In the genomic region with DNA sequence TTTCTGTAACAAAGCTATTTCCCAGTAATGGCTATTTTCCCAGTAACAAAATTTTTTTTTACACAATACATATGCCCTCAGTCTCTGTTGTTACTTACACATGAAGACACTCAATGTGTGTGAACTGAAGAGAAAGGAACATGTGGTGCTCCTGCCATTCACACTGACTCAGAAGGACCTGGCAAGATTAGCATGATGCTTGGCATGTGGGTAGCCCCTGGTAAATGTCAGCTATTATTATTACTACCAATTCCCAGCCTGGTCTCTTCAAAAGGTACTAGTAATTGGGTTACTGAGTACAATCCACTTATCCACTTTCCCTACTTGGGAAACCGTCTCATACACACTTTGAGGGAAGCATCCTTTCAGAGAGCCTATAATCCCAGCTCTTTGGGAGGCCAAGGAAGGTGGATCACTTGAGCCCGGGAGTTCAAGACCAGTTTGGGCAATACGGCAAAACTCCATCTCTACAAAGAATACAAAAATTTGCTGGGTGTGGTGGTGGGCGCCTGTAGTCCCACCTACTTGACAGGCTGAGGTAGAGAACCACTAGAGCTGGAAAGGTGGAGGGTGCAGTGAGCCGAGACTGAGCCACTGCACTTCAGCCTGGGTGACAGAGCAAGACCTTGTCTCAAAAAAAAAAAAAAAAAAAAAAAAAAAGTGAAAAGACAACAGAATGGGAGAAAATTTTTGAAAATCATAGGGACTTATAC, we compare ENCODE assay signal across 11 cellular contexts. TPM values are rescaled to one million over a fixed set of nuclear protein-coding genes. Genes with fewer than 3 reads are reported as not detected.
A peak's percentile ranks its signal among the peaks of the same experiment; 100 is the strongest.
DNase-seq lines count a peak whose midpoint lies in the region; ATAC-seq, FAIRE-seq and TF ChIP-seq lines count a peak whose summit lies in the region.
"Had no signal": no experiment of that assay in that cellular context is flagged by ENCODE, and none has a peak within 500 bp of the region (broad histone marks: within the 10 kb centered on the region; RNA-seq: fewer than 3 reads in every experiment).

No MANE protein-coding gene starts in this region.

- no peaks in the 10 kb centered on the region for H3K9me2 ChIP-seq in Karpas-422 (replicated peaks; ENCODE audit: insufficient read depth, low read length)

- DNase-seq in NCI-H82 (lab: John Stamatoyannopoulos, UW) (peak; percentile 47), NCI-H82 treated with DMSO at 0.1 percent for 48 hours (lab: John Stamatoyannopoulos, UW; ENCODE audit: unreplicated experiment) (no peak), Karpas-422 (no peak), kidney tubule cell (ENCODE audit: low spot score) (peak; percentile 30), GM19239 (ENCODE audit: insufficient read length, low spot score) (no peak), neural progenitor cell (ENCODE audit: low spot score) (no peak), anterior cingulate cortex (lab: John Stamatoyannopoulos, UW) (no peak)
- DNase-seq: SIG-M5 had no signal

- H3K27me3 ChIP-seq in Karpas-422 (ENCODE audit: low read length) (no peaks in the 10 kb centered on the region), neural progenitor cell (no peaks in the 10 kb centered on the region)

- peaks cover 68% of the 10 kb centered on the region for H3K36me3 Mint-ChIP-seq in neural progenitor cell

- no peak for FAIRE-seq in GM19239 (lab: Jason Lieb, UNC)

- peaks cover 17% of the 10 kb centered on the region for H3K4me1 ChIP-seq in Karpas-422 (ENCODE audit: low read length)
- H3K4me1 ChIP-seq in neural progenitor cell: no peaks in the 10 kb centered on the region

- peaks cover 50% of the 10 kb centered on the region for H3K79me2 ChIP-seq in Karpas-422 (ENCODE audit: low read length)
- H3K79me2 ChIP-seq in neural progenitor cell (ENCODE audit: low read depth): peaks cover 100% of the 10 kb centered on the region

- H3K36me3 ChIP-seq in Karpas-422 (ENCODE audit: insufficient read depth, low read length) (peaks cover 38% of the 10 kb centered on the region), neural progenitor cell (peaks cover 42% of the 10 kb centered on the region)

- peak; percentile 39 for ATAC-seq in GM19395 (IDR thresholded peaks at IDR 0.05; ENCODE audit: unreplicated experiment)

- peak overlapping the region; percentile 40; the same call in 1 of the 2 replicates for H3K4me3 ChIP-seq in Karpas-422 (ENCODE audit: low read length)
- no peak overlapping the region for H3K4me3 ChIP-seq in neural progenitor cell

- H3K4me1 Mint-ChIP-seq in neural progenitor cell: peaks cover 11% of the 10 kb centered on the region

- H3K9me3 Mint-ChIP-seq in neural progenitor cell: peaks cover 13% of the 10 kb centered on the region
- H3K9me3 Mint-ChIP-seq: CD4-positive, CD25-positive, alpha-beta regulatory T cell had no signal

- H3K27ac ChIP-seq in Karpas-422 (ENCODE audit: low read length) (peak overlapping the region; percentile 77), neural progenitor cell (no peak overlapping the region)
- H3K27ac ChIP-seq: 22Rv1 had no signal

- H4K20me1 ChIP-seq in Karpas-422 (ENCODE audit: insufficient read depth, low read depth, low read length): peaks cover 5% of the 10 kb centered on the region; the same call in 1 of the 2 replicates
- peaks cover 67% of the 10 kb centered on the region for H4K20me1 ChIP-seq in neural progenitor cell (ENCODE audit: low read depth)

- H3K4me2 ChIP-seq in Karpas-422 (ENCODE audit: low read depth, low read length, poor library complexity, severe bottlenecking) (peak overlapping the region; percentile 60), neural progenitor cell (no peak overlapping the region)

- no peak for TF ChIP-seq CTCF in neural progenitor cell (IDR thresholded peaks at IDR 0.05)

- H3K27me3 Mint-ChIP-seq in neural progenitor cell (ENCODE audit: insufficient read depth, low read depth): no peaks in the 10 kb centered on the region
- H3K27me3 Mint-ChIP-seq: CD4-positive, CD25-positive, alpha-beta regulatory T cell had no signal

- H3K4me3 Mint-ChIP-seq in neural progenitor cell: no peak overlapping the region
- H3K4me3 Mint-ChIP-seq: CD4-positive, CD25-positive, alpha-beta regulatory T cell had no signal

- H2AFZ ChIP-seq in Karpas-422 (ENCODE audit: low read length) (no peak overlapping the region), neural progenitor cell (replicated peaks) (no peak overlapping the region)

- H3K9me3 ChIP-seq in Karpas-422 (ENCODE audit: low read length): no peaks in the 10 kb centered on the region
- H3K9me3 ChIP-seq in neural progenitor cell (ENCODE audit: low read depth): no peaks in the 10 kb centered on the region

- H3K9ac ChIP-seq in Karpas-422 (ENCODE audit: low read length) (no peak overlapping the region; the same call in 1 of the 2 replicates), neural progenitor cell (no peak overlapping the region)

- no peak overlapping the region for H3K27ac Mint-ChIP-seq in neural progenitor cell
- H3K27ac Mint-ChIP-seq: CD4-positive, CD25-positive, alpha-beta regulatory T cell had no signal

- H3F3A ChIP-seq in neural progenitor cell (ENCODE audit: low read depth): no peaks in the 10 kb centered on the region

RNA-seq across cellular contexts. Expression of a gene that starts 14.6 kb away (rescaled TPM):
- total RNA-seq in Karpas-422 (2014; rRNA removed; shearing (Covaris generic); ENCODE audit: low replicate concordance): 138 and 185 TPM in 2 replicates
- 314 and 425 TPM in 2 replicates for total RNA-seq in neural progenitor cell (ENCODE audit: low replicate concordance)

Comparison
In these comparisons a context has a peak if more than half of its experiments do, and no peak if none do; other contexts are left out.
1. DNase-seq: peak in NCI-H82 (single experiment) and kidney tubule cell (single experiment); none in NCI-H82 treated with DMSO at 0.1 percent for 48 hours (single experiment), Karpas-422 (single experiment), GM19239 (single experiment), neural progenitor cell (single experiment) and anterior cingulate cortex (0 of 58).